14 cellular contexts compared by ENCODE assay signal in the genomic region with DNA sequence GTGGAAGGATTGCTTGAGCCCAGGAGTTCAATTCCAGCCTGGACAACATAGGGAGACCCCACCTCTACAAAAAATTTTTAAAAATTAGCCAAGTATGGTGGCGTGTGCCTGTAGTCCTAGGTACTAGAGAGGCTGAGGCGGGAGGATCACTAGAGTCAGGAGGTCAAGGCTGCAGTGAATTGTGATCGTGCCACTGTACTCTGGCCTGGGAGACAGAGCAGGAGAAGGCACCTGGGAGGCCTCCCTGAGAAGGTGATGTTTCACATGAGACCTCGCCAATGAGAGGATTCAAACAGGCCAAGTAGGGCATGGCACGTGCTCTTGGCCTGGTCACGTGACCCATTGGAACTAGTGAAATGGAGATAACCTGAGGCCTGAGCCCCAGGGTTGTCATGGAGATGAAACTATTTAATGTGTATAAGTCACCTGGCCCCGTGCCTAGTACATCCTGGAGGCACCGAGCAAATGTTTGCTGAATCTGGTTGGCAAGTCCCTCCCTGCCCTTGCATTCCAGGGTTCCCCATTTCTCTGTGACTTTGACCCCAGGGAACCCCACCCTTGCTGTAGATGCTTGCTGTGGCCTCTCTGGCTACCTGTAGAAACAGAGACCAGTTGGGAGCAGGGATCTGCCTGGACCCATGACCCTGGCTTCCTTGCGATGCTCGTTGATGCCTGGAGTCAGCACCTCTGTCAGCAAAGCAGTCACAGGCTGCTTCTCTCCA. TPM values are rescaled to one million over a fixed set of nuclear protein-coding genes. Genes with fewer than 3 reads are reported as not detected.
DNase-seq lines count a peak whose midpoint lies in the region; ATAC-seq, FAIRE-seq and TF ChIP-seq lines count a peak whose summit lies in the region.
"Had no signal": no experiment of that assay in that cellular context is flagged by ENCODE, and none has a peak within 500 bp of the region (broad histone marks: within the 10 kb centered on the region; RNA-seq: fewer than 3 reads in every experiment).

No MANE protein-coding gene starts in this region.

- TF ChIP-seq CTCF in LNCaP clone FGC (IDR thresholded peaks at IDR 0.05; ENCODE audit: control insufficient read depth, extremely low read depth, insufficient read depth) = no peak
- no peak for TF ChIP-seq CTCF in WTC11 (IDR thresholded peaks at IDR 0.05)
- TF ChIP-seq CTCF in HepG2 (CRISPR knock-in tag; IDR thresholded peaks at IDR 0.05) = no peak

- H3K36me3 ChIP-seq in HepG2 (replicated peaks in 1 of 2; ENCODE audit: control insufficient read depth in 1 of 2, insufficient read depth in 2 of 2, low read length in 2 of 2) = no peaks in the 10 kb centered on the region
- H3K36me3 ChIP-seq: BE2C, brain microvascular endothelial cell had no signal

- no peak overlapping the region for H2AFZ ChIP-seq in HepG2 (ENCODE audit: low read length)

- peak; percentile 95 for FAIRE-seq in HepG2 (lab: Jason Lieb, UNC)

- H3K27me3 Mint-ChIP-seq in WTC11 (ENCODE audit: low read depth) (no peaks in the 10 kb centered on the region), immature natural killer cell (ENCODE audit: low read depth in 3 of 3) (peaks cover 4 to 6% (median 5%) of the 10 kb centered on the region in 3 donors)

- no peaks in the 10 kb centered on the region for H4K20me1 ChIP-seq in HepG2 (ENCODE audit: insufficient read depth, low read length)

- TF ChIP-seq RAD21 in HepG2 (CRISPR knock-in tag; IDR thresholded peaks at IDR 0.05) = peak; percentile 41

- no peaks in the 10 kb centered on the region for H3K79me2 ChIP-seq in HepG2 (ENCODE audit: insufficient read depth, low read length)

- H3K36me3 Mint-ChIP-seq in WTC11 (no peaks in the 10 kb centered on the region), immature natural killer cell (no peaks in the 10 kb centered on the region)

- in situ Hi-C loops in HepG2 (cut with HindIII; ENCODE audit: extremely low pct_ligation_motif_present, low pct_unique_long_range_greater_than_20kb) = loop anchor here (5.0 kb wide), 1 partner anchor 33 kb away; no protein-coding TSS in a partner anchor

- H3K4me1 ChIP-seq in HepG2 (ENCODE audit: insufficient read depth, low read length) = peaks cover 100% of the 10 kb centered on the region
- H3K4me1 ChIP-seq: BE2C had no signal

- no peak; a peak in 1 of 4 replicates for TF ChIP-seq POLR2A in HepG2 (IDR thresholded peaks at IDR 0.05; ENCODE audit: insufficient read depth in 1 of 2, low read depth in 2 of 2, low read length in 2 of 2)

- intact Hi-C loops in HepG2 (cut with micrococcal nuclease; ENCODE audit: unreplicated experiment) = loop anchor here (1.0 kb wide), 1 partner anchor 28 kb away; no protein-coding TSS in a partner anchor

- H3K9ac ChIP-seq in HepG2 (ENCODE audit: insufficient read depth, low read depth, low read length) = peak overlapping the region; percentile 28

- H3K4me3 Mint-ChIP-seq in WTC11 (no peak overlapping the region), immature natural killer cell (no peak overlapping the region)

- H3K4me1 Mint-ChIP-seq in WTC11 (peaks cover 18% of the 10 kb centered on the region), immature natural killer cell (no peaks in the 10 kb centered on the region)

- DNase-seq in COR-L47 (lab: John Stamatoyannopoulos, UW) (peak; percentile 17), LNCaP clone FGC (ENCODE audit: low read depth) (peak; percentile 67), WTC11 (ENCODE audit: low spot score) (no peak), HepG2 (ENCODE audit: low spot score) (peak; percentile 99), CD1c-positive myeloid dendritic cell (ENCODE audit: extremely low spot score) (no peak), immature natural killer cell (no peak), DMS114 treated with DMSO at 0.1 percent for 48 hours (lab: John Stamatoyannopoulos, UW; ENCODE audit: unreplicated experiment) (no peak)
- DNase-seq: activated CD4-positive, CD25-positive, alpha-beta regulatory T cell; BE2C; brain microvascular endothelial cell; NCI-H1930; Right ventricle myocardium superior; stimulated activated CD8-positive, alpha-beta memory T cell treated with anti-CD3 and anti-CD28 coated beads, Interleukin-4, amount 100 ng/mL, for 48 hours had no signal

- H3K4me3 ChIP-seq in LNCaP clone FGC (ENCODE audit: low read depth, low read length) = no peak overlapping the region
- peak overlapping the region in 1 of 3 experiments; percentile 8; a peak in 1 of 6 replicates for H3K4me3 ChIP-seq in HepG2 (replicated peaks in 1 of 3; ENCODE audit: insufficient read depth in 1 of 3, low read depth in 2 of 3, low read length in 3 of 3)

- POLR2A ChIA-PET in WTC11 (lab: Charles Lee) = no interaction called here
- POLR2A ChIA-PET in HepG2 (lab: Yijun Ruan, JAX) = interaction anchor here (1.3 to 7.0 kb wide), 3 partner anchors 15 to 26 kb away, joined by 3 to 166 read pairs (median 4); partner anchors contain the start of gene ROCK2

- peak overlapping the region; percentile 58 for H3K27ac ChIP-seq in HepG2 (ENCODE audit: extremely low read length, insufficient read depth, low read length)
- H3K27ac ChIP-seq: brain microvascular endothelial cell had no signal

- whole genome bisulfite sequencing in HepG2 (ENCODE audit: low lambda C conversion rate) = 9% methylated on average over 8 of the region's 10 CpGs

- H3K27me3 ChIP-seq in HepG2 (ENCODE audit: control insufficient read depth in 1 of 2, insufficient read depth in 2 of 2, low read length in 2 of 2) = no peaks in the 10 kb centered on the region
- H3K27me3 ChIP-seq: BE2C, brain microvascular endothelial cell had no signal

- CTCF ChIA-PET in WTC11 (lab: Charles Lee) = no interaction called here
- CTCF ChIA-PET in HepG2 (lab: Yijun Ruan, JAX; ENCODE audit: low intra/inter-chr PET ratio, low total read pairs) = no interaction called here

- peak overlapping the region; percentile 56 for H3K4me2 ChIP-seq in HepG2 (ENCODE audit: low read depth, low read length)

- no peak overlapping the region for H3K27ac Mint-ChIP-seq in WTC11
- no peak overlapping the region for H3K27ac Mint-ChIP-seq in immature natural killer cell

- H3K9me3 ChIP-seq in HepG2 (ENCODE audit: low read length) = no peaks in the 10 kb centered on the region
- H3K9me3 ChIP-seq: BE2C had no signal

- BruUV-seq in HepG2 (replicated peaks; lab: Mats Ljungman, UMichigan) = no TSS peak

- ATAC-seq in WTC11 (no peak), HepG2 (peak; percentile 75), HG03175 (IDR thresholded peaks at IDR 0.05; ENCODE audit: unreplicated experiment) (no peak)

- TF ChIP-seq EP300 in HepG2 (IDR thresholded peaks at IDR 0.05; ENCODE audit: low read depth in 2 of 2, low read length in 2 of 2) (peak; percentile 83; a peak in 3 of 4 replicates), HepG2 (CRISPR knock-in tag; IDR thresholded peaks at IDR 0.05; ENCODE audit: borderline replicate concordance) (peak; percentile 83)

- no peaks in the 10 kb centered on the region for H3K9me3 Mint-ChIP-seq in WTC11
- H3K9me3 Mint-ChIP-seq in immature natural killer cell = no peaks in the 10 kb centered on the region

TF ChIP-seq in WTC11, 78 proteins besides CTCF, POLR2A, EP300 and RAD21 (continues in another document):
- TF ChIP-seq JUN (CRISPR knock-in tag; IDR thresholded peaks at IDR 0.05) (no peak), GABPB1 (CRISPR knock-in tag; IDR thresholded peaks at IDR 0.05) (peak; percentile 65)

TF ChIP-seq in HepG2, 621 proteins besides CTCF, POLR2A, EP300 and RAD21 (continues in another document):
- TF ChIP-seq NPAS2 (CRISPR knock-in tag; IDR thresholded peaks at IDR 0.05; ENCODE audit: borderline replicate concordance) (no peak), FOXA1 (IDR thresholded peaks at IDR 0.05) (no peak), FOXA1 (CRISPR knock-in tag; IDR thresholded peaks at IDR 0.05) (0 out of 2 replicates have a peak, but pooled peaks have one; percentile 70), ZNF563 (CRISPR knock-in tag; IDR thresholded peaks at IDR 0.05) (no peak), FOSL2 (CRISPR knock-in tag; IDR thresholded peaks at IDR 0.05) (peak; percentile 77), E2F1 (CRISPR knock-in tag; IDR thresholded peaks at IDR 0.05) (no peak), PHF21A (CRISPR knock-in tag; IDR thresholded peaks at IDR 0.05) (peak; percentile 93)

RNA-seq across cellular contexts. Expression of gene ROCK2, which starts 26.1 kb away (rescaled TPM):
- total RNA-seq in WTC11 (2021) (21.3 to 25.9 TPM (median 22.4 TPM) in 3 replicates), HepG2 (2016; rRNA removed; fragmentation: Illumina TruSeq; extraction: Trizol) (119 and 174 TPM in 2 replicates)
- 13.0 and 13.5 TPM in 2 replicates for total RNA-seq in HepG2 (2016; cell fraction: cytosol; rRNA removed; fragmentation: Illumina TruSeq; extraction: Trizol; ENCODE audit: low read depth)
- total RNA-seq in HepG2 (2016; cell fraction: insoluble cytoplasmic fraction; rRNA removed; fragmentation: Illumina TruSeq; extraction: Trizol) = 112 and 164 TPM in 2 replicates
- total RNA-seq in HepG2 (2016; cell fraction: membrane; rRNA removed; fragmentation: Illumina TruSeq; extraction: Trizol) = 35.2 and 39.5 TPM in 2 replicates
- 134 and 149 TPM in 2 replicates for total RNA-seq in HepG2 (2016; cell fraction: nucleus; rRNA removed; fragmentation: Illumina TruSeq; extraction: Trizol)
- polyA plus RNA-seq in HepG2 (2011; rRNA removed) (31.9 and 38.1 TPM in 2 replicates), immature natural killer cell (10 to 100 TPM in 1 of 3 donors, 1 to 10 TPM in 2; 3.1 to 15.1 (median 5.1) TPM)
- 14.6 and 24.9 TPM in 2 replicates for polyA plus RNA-seq in HepG2 (2011; cell fraction: cytosol; rRNA removed)
- 19.3 and 29.4 TPM in 2 replicates for polyA plus RNA-seq in HepG2 (2011; cell fraction: nucleus; rRNA removed)
- polyA plus RNA-seq in HepG2 (2012) = 62.4 and 98.0 TPM in 2 replicates
- polyA plus RNA-seq in HepG2 (2016; cell fraction: cytosol; fragmentation: Illumina TruSeq; extraction: Trizol; ENCODE audit: low read depth) = 1.6 and 1.8 TPM in 2 replicates
- 87.7 and 90.4 TPM in 2 replicates for polyA plus RNA-seq in HepG2 (2016; cell fraction: insoluble cytoplasmic fraction; fragmentation: Illumina TruSeq; extraction: Trizol; ENCODE audit: low read depth)
- polyA plus RNA-seq in HepG2 (2016; cell fraction: membrane; fragmentation: Illumina TruSeq; extraction: Trizol; ENCODE audit: low read depth) = 6.9 and 8.4 TPM in 2 replicates
- polyA plus RNA-seq in HepG2 (2016; cell fraction: nucleus; fragmentation: Illumina TruSeq; extraction: Trizol; ENCODE audit: insufficient read depth, low read depth) = 77.5 and 87.9 TPM in 2 replicates
- 17.3 and 25.8 TPM in 2 replicates for polyA minus RNA-seq in HepG2 (2011; rRNA and poly(A)+ RNA removed; ENCODE audit: low replicate concordance)
- polyA minus RNA-seq in HepG2 (2011; cell fraction: cytosol; rRNA and poly(A)+ RNA removed) = 82.6 and 95.3 TPM in 2 replicates
- polyA minus RNA-seq in HepG2 (2011; cell fraction: nucleus; rRNA and poly(A)+ RNA removed) = 275 and 284 TPM in 2 replicates

Comparison
In these comparisons a context has a peak if more than half of its experiments do, and no peak if none do; other contexts are left out.
1. DNase-seq: peak in COR-L47 (single experiment), LNCaP clone FGC (single experiment) and HepG2 (single experiment); none in WTC11 (single experiment), CD1c-positive myeloid dendritic cell (single experiment), immature natural killer cell (0 of 3) and DMS114 treated with DMSO at 0.1 percent for 48 hours (single experiment).